In genomic region chr12:64058541-64059321, GRCh38 we compare ENCODE assay signal across 1 cellular context.
TF ChIP-seq lines count a peak whose summit lies in the region.

No MANE protein-coding gene starts in this region.

TF ChIP-seq in GM23338, 12 proteins besides CTCF, POLR2A, EP300 and RAD21 (continued from another document):
- TF ChIP-seq, protein P1, sequence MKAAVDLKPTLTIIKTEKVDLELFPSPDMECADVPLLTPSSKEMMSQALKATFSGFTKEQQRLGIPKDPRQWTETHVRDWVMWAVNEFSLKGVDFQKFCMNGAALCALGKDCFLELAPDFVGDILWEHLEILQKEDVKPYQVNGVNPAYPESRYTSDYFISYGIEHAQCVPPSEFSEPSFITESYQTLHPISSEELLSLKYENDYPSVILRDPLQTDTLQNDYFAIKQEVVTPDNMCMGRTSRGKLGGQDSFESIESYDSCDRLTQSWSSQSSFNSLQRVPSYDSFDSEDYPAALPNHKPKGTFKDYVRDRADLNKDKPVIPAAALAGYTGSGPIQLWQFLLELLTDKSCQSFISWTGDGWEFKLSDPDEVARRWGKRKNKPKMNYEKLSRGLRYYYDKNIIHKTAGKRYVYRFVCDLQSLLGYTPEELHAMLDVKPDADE (IDR thresholded peaks at IDR 0.05): no peak
- TF ChIP-seq, protein P2, sequence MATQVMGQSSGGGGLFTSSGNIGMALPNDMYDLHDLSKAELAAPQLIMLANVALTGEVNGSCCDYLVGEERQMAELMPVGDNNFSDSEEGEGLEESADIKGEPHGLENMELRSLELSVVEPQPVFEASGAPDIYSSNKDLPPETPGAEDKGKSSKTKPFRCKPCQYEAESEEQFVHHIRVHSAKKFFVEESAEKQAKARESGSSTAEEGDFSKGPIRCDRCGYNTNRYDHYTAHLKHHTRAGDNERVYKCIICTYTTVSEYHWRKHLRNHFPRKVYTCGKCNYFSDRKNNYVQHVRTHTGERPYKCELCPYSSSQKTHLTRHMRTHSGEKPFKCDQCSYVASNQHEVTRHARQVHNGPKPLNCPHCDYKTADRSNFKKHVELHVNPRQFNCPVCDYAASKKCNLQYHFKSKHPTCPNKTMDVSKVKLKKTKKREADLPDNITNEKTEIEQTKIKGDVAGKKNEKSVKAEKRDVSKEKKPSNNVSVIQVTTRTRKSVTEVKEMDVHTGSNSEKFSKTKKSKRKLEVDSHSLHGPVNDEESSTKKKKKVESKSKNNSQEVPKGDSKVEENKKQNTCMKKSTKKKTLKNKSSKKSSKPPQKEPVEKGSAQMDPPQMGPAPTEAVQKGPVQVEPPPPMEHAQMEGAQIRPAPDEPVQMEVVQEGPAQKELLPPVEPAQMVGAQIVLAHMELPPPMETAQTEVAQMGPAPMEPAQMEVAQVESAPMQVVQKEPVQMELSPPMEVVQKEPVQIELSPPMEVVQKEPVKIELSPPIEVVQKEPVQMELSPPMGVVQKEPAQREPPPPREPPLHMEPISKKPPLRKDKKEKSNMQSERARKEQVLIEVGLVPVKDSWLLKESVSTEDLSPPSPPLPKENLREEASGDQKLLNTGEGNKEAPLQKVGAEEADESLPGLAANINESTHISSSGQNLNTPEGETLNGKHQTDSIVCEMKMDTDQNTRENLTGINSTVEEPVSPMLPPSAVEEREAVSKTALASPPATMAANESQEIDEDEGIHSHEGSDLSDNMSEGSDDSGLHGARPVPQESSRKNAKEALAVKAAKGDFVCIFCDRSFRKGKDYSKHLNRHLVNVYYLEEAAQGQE (IDR thresholded peaks at IDR 0.05; ENCODE audit: unreplicated experiment): no peak
- TF ChIP-seq EZH2phosphoT487 (IDR thresholded peaks at IDR 0.05; ENCODE audit: unreplicated experiment) (no peak), CREB1 (CRISPR knock-in tag; IDR thresholded peaks at IDR 0.05; ENCODE audit: low read depth) (no peak), ZNF331 (CRISPR knock-in tag; IDR thresholded peaks at IDR 0.05; ENCODE audit: low read depth) (no peak)
